Comparison of ENCODE assay signal across 28 cellular contexts in the genomic region with DNA sequence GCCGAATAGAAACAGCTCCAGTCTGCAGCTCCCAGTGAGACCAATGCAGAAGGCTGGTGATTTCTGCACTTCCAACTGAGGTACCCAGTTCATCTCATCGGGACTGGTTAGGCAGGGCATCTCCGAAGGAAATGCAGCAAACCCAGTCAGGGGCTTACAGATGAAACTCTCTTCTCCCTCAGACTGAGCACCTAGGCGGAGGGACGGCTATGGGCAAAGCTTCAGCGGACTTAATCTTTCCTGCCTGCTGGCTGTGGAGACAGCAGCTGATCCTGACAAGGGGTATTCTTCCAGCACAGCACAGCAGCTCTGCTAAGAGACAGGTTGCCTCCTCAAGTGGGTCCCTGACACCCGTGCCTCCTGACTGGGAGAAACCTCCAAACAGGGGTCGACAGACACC.
"Had no signal": no experiment of that assay in that cellular context is flagged by ENCODE, and none has a peak within 500 bp of the region (broad histone marks: within the 10 kb centered on the region; RNA-seq: fewer than 3 reads in every experiment).

No MANE protein-coding gene starts in this region.

- H3K36me3 ChIP-seq: left lung, lower lobe of right lung, neutrophil, ovary, prostate gland, stomach, thyroid gland, transverse colon, upper lobe of left lung, vagina had no signal

- H3K4me3 ChIP-seq: left lung, lower lobe of right lung, ovary, prostate gland, skin epidermis, stomach, testis, thyroid gland, transverse colon, upper lobe of left lung, vagina had no signal

- H3K9me3 ChIP-seq: lower lobe of right lung, neutrophil, ovary, prostate gland, testis, thyroid gland, vagina had no signal

- H3K27me3 ChIP-seq: left lung, neutrophil, ovary, stomach, testis, thyroid gland, transverse colon, upper lobe of left lung, vagina had no signal

- FAIRE-seq: islet of Langerhans, kidney had no signal

- H3K27ac ChIP-seq: left lung, lower lobe of right lung, neutrophil, ovary, prostate gland, skin epidermis, stomach, testis, thyroid gland, transverse colon, upper lobe of left lung, vagina had no signal

- H3K4me1 ChIP-seq: left lung, lower lobe of right lung, prostate gland, stomach, testis, thyroid gland, transverse colon, upper lobe of left lung, vagina had no signal

- DNase-seq: hypothalamus; immature natural killer cell; kidney; left colon; left lung; lower lobe of right lung; mammary epithelial cell; mesenchymal stem cell; naive thymus-derived CD8-positive, alpha-beta T cell; ovary; retina; right cardiac atrium; stimulated activated CD4-positive, alpha-beta T cell treated with anti-CD3 and anti-CD28 coated beads, Interleukin-12 subunit alpha, Interleukin-12 subunit beta, amount 100 ng/mL, for 4 hours; stimulated activated CD4-positive, alpha-beta T cell treated with anti-CD3 and anti-CD28 coated beads, Interleukin-15, amount 100 ng/mL, for 24 hours; stimulated activated CD4-positive, alpha-beta T cell treated with anti-CD3 and anti-CD28 coated beads, Interleukin-2, amount 100 ng/mL, for 24 hours; stimulated activated CD4-positive, alpha-beta T cell treated with anti-CD3 and anti-CD28 coated beads, Interleukin-4, amount 100 ng/mL, for 1 hour; stimulated activated naive B cell treated with anti-CD40 and anti-IgM and Interleukin-4, amounts not matched to agents 10 μg/mL and 1 μg/mL and 100 μg/mL, for 72 hours; stimulated activated naive CD8-positive, alpha-beta T cell treated with anti-CD3 and anti-CD28 coated beads, Interleukin-15, Interleukin-2, amounts not matched to agents 100 U/mL and 50 U/mL, for 24 hours; stomach; testis; thyroid gland; transverse colon; upper lobe of left lung had no signal
